1 cellular context compared by ENCODE assay signal in genomic region chr11:72048718-72049460, GRCh38.
TF ChIP-seq lines count a peak whose summit lies in the region.

No MANE protein-coding gene starts in this region.

TF ChIP-seq in GM23338, 12 proteins besides CTCF, POLR2A, EP300 and RAD21 (continued from another document):
- no peak for TF ChIP-seq ZNF462 (CRISPR knock-in tag; IDR thresholded peaks at IDR 0.05)
- no peak for TF ChIP-seq ZNF331 (CRISPR knock-in tag; IDR thresholded peaks at IDR 0.05; ENCODE audit: low read depth)
- TF ChIP-seq STAT1 (IDR thresholded peaks at IDR 0.05; ENCODE audit: unreplicated experiment), result no peak
